Comparison of ENCODE assay signal across 26 cellular contexts in genomic region chr18:56541340-56541739, GRCh38.
"Had no signal": no experiment of that assay in that cellular context is flagged by ENCODE, and none has a peak within 500 bp of the region (broad histone marks: within the 10 kb centered on the region; RNA-seq: fewer than 3 reads in every experiment).

No MANE protein-coding gene starts in this region.

- H3K4me3 Mint-ChIP-seq: mesothelial cell of epicardium; naive B cell; nephron progenitor cell; stimulated activated naive B cell treated with anti-CD40 and anti-IgM and Interleukin-4, amounts not matched to agents 10 μg/mL and 1 μg/mL and 100 μg/mL, for 72 hours; stimulated activated naive CD8-positive, alpha-beta T cell treated with anti-CD3 and anti-CD28 coated beads, Interleukin-15, Interleukin-2, amounts not matched to agents 100 ng/mL and 50 ng/mL, for 24 hours had no signal

- H3K27ac ChIP-seq: dorsolateral prefrontal cortex, gastrocnemius medialis, neutrophil, pancreas, right lobe of liver, thoracic aorta, tibial nerve, upper lobe of left lung had no signal

- H3K36me3 ChIP-seq: gastrocnemius medialis, neutrophil, pancreas, right lobe of liver, thoracic aorta, tibial nerve, upper lobe of left lung had no signal

- H3K27me3 ChIP-seq: dorsolateral prefrontal cortex, gastrocnemius medialis, neutrophil, pancreas, right lobe of liver, tibial nerve, upper lobe of left lung had no signal

- H3K36me3 Mint-ChIP-seq: mesothelial cell of epicardium; naive B cell; stimulated activated naive B cell treated with anti-CD40 and anti-IgM and Interleukin-4, amounts not matched to agents 10 μg/mL and 1 μg/mL and 100 μg/mL, for 72 hours had no signal

- DNase-seq: dorsolateral prefrontal cortex; effector CD4-positive, alpha-beta T cell; foreskin fibroblast; gastrocnemius medialis; head of caudate nucleus; kidney; mesenchymal stem cell; mucosa of descending colon; naive B cell; nephron progenitor cell; pancreas; retina; right lobe of liver; small intestine; stimulated activated CD4-positive, alpha-beta T cell treated with anti-CD3 and anti-CD28 coated beads, Interleukin-15, amount 100 ng/mL, for 24 hours; stimulated activated CD4-positive, alpha-beta T cell treated with anti-CD3 and anti-CD28 coated beads, Interleukin-2, amount 100 ng/mL, for 48 hours; stimulated activated naive B cell treated with anti-CD40 and anti-IgM and Interleukin-4, amounts not matched to agents 10 μg/mL and 1 μg/mL and 100 μg/mL, for 72 hours; upper lobe of left lung had no signal

- FAIRE-seq: colon, kidney, pancreas, small intestine, urothelium cell line had no signal

- ATAC-seq: gastrocnemius medialis, left lobe of liver, mucosa of descending colon, pancreas had no signal

- H3K27me3 Mint-ChIP-seq: naive B cell; stimulated activated naive B cell treated with anti-CD40 and anti-IgM and Interleukin-4, amounts not matched to agents 10 μg/mL and 1 μg/mL and 100 μg/mL, for 72 hours had no signal

- H3K4me1 ChIP-seq: gastrocnemius medialis, pancreas, right lobe of liver, tibial nerve had no signal

- H3K9me3 ChIP-seq: gastrocnemius medialis, mucosa of descending colon, neutrophil, pancreas, right lobe of liver, thoracic aorta, tibial nerve, upper lobe of left lung had no signal

- H3K27ac Mint-ChIP-seq: mesothelial cell of epicardium; naive B cell; stimulated activated naive B cell treated with anti-CD40 and anti-IgM and Interleukin-4, amounts not matched to agents 10 μg/mL and 1 μg/mL and 100 μg/mL, for 72 hours; stimulated activated naive CD8-positive, alpha-beta T cell treated with anti-CD3 and anti-CD28 coated beads, Interleukin-15, Interleukin-2, amounts not matched to agents 100 ng/mL and 50 ng/mL, for 24 hours had no signal

- H3K4me3 ChIP-seq: dorsolateral prefrontal cortex, gastrocnemius medialis, mucosa of descending colon, pancreas, right lobe of liver, thoracic aorta, tibial nerve, upper lobe of left lung had no signal

- H3K4me1 Mint-ChIP-seq: mesothelial cell of epicardium, nephron progenitor cell had no signal
